11 cellular contexts compared by ENCODE assay signal in genomic region chr12:57138526-57139272, GRCh38. TPM values are rescaled to one million over a fixed set of nuclear protein-coding genes. Genes with fewer than 3 reads are reported as not detected.
DNase-seq lines count a peak whose midpoint lies in the region; ATAC-seq and TF ChIP-seq lines count a peak whose summit lies in the region.
"Had no signal": no experiment of that assay in that cellular context is flagged by ENCODE, and none has a peak within 500 bp of the region (broad histone marks: within the 10 kb centered on the region; RNA-seq: fewer than 3 reads in every experiment).

No MANE protein-coding gene starts in this region.

- POLR2A ChIA-PET in WTC11 (lab: Charles Lee): no interaction called here

- intact Hi-C loops in heart right ventricle (cut with DNase I) (no loop called here), posterior vena cava (cut with DNase I) (no loop called here)

- no peaks in the 10 kb centered on the region for H3K27me3 Mint-ChIP-seq in WTC11 (ENCODE audit: low read depth)
- no peaks in the 10 kb centered on the region for H3K27me3 Mint-ChIP-seq in effector memory CD8-positive, alpha-beta T cell

- WGBS in heart right ventricle, 2 donors: 60 to 61% methylated on average over 13 of the region's 13 CpGs

- peak overlapping the region in 9 of 10 donors; percentile 73 to 100 (median 99) for H3K27ac ChIP-seq in heart right ventricle

- H3K9me3 ChIP-seq in heart right ventricle: no peaks in the 10 kb centered on the region

- no peaks in the 10 kb centered on the region for H3K27me3 ChIP-seq in heart right ventricle

- peaks cover 0 to 58% (median 13%) of the 10 kb centered on the region in 9 donors for H3K36me3 ChIP-seq in heart right ventricle

- H3K27ac Mint-ChIP-seq in WTC11: peak overlapping the region; percentile 9; the same call in 1 of the 2 replicates
- H3K27ac Mint-ChIP-seq in effector memory CD8-positive, alpha-beta T cell: no peak overlapping the region

- H3K4me1 Mint-ChIP-seq in WTC11: peaks cover 28% of the 10 kb centered on the region
- H3K4me1 Mint-ChIP-seq in effector memory CD8-positive, alpha-beta T cell (ENCODE audit: low read depth in 2 of 2): no peaks in the 10 kb centered on the region

- H3K4me1 ChIP-seq in heart right ventricle: peaks cover 10 to 100% (median 83%) of the 10 kb centered on the region in 9 donors

- no peak overlapping the region for H3K4me3 Mint-ChIP-seq in WTC11
- H3K4me3 Mint-ChIP-seq in effector memory CD8-positive, alpha-beta T cell: no peak overlapping the region
- H3K4me3 Mint-ChIP-seq: CD8-positive, alpha-beta memory T cell had no signal

- no peak for ATAC-seq in WTC11
- ATAC-seq in heart right ventricle: peak; percentile 19 to 83 (median 49)
- no peak for ATAC-seq in HG02571 (IDR thresholded peaks at IDR 0.05; ENCODE audit: unreplicated experiment)
- no peak for ATAC-seq in effector memory CD8-positive, alpha-beta T cell (replicated peaks)
- no peak for ATAC-seq in GM21619 (IDR thresholded peaks at IDR 0.05; ENCODE audit: unreplicated experiment)

- DNase-seq in CD1c-positive myeloid dendritic cell (ENCODE audit: extremely low spot score) (peak; percentile 71), WTC11 (ENCODE audit: low spot score) (no peak), heart right ventricle (peak; percentile 68 to 82), posterior vena cava (ENCODE audit: low spot score) (peak; percentile 96), T-helper 9 cell (no peak)
- no peak for DNase-seq in effector memory CD8-positive, alpha-beta T cell
- DNase-seq: NCI-H1694 treated with DMSO at 0.1 percent for 48 hours; stimulated activated naive CD4-positive, alpha-beta T cell had no signal

- H3K4me3 ChIP-seq in heart right ventricle: no peak overlapping the region

- no peaks in the 10 kb centered on the region for H3K9me3 Mint-ChIP-seq in WTC11
- H3K9me3 Mint-ChIP-seq in effector memory CD8-positive, alpha-beta T cell: no peaks in the 10 kb centered on the region
- H3K9me3 Mint-ChIP-seq: CD8-positive, alpha-beta memory T cell had no signal

- TF ChIP-seq CTCF in WTC11 (IDR thresholded peaks at IDR 0.05) (no peak), heart right ventricle (IDR thresholded peaks at IDR 0.05) (no peak)

- peaks cover 48% of the 10 kb centered on the region for H3K36me3 Mint-ChIP-seq in WTC11
- H3K36me3 Mint-ChIP-seq in effector memory CD8-positive, alpha-beta T cell (ENCODE audit: insufficient read depth): peaks cover 3% of the 10 kb centered on the region

- CTCF ChIA-PET in WTC11 (lab: Charles Lee): interaction anchor here (0.7 to 1.5 kb wide), 2 partner anchors 11 to 75 kb away, joined by 3 to 7 read pairs; no protein-coding TSS in a partner anchor

TF ChIP-seq in WTC11, 78 proteins besides CTCF, POLR2A, EP300 and RAD21:
- TF ChIP-seq GABPB1 (CRISPR knock-in tag; IDR thresholded peaks at IDR 0.05) (peak; percentile 54; the same call in 1 of the 2 replicates), SOX15 (CRISPR knock-in tag; IDR thresholded peaks at IDR 0.05) (no peak)

RNA-seq across cellular contexts. Expression of gene LRP1-AS, which starts 8.7 kb away (rescaled TPM):
- total RNA-seq in WTC11 (2021): not detected in 3 replicates
- not detected for total RNA-seq in heart right ventricle
- not detected for polyA plus RNA-seq in heart right ventricle
- not detected for total RNA-seq in posterior vena cava
- total RNA-seq: CD8-positive, alpha-beta memory T cell had no signal
- polyA plus RNA-seq: CD8-positive, alpha-beta memory T cell had no signal

RNA-seq across cellular contexts. Expression of gene LRP1, which starts 10.4 kb away (rescaled TPM):
- total RNA-seq in WTC11 (2021): 107 to 120 TPM (median 112 TPM) in 3 replicates
- 100 to 1,000 TPM in 4 of 10 donors, 10 to 100 TPM in 6; 46.3 to 259 (median 82.7) TPM for total RNA-seq in heart right ventricle
- 10 to 100 TPM; 46.6 to 46.7 TPM for polyA plus RNA-seq in heart right ventricle
- total RNA-seq in posterior vena cava: 100 to 1,000 TPM; 465 to 757 TPM

RNA-seq across cellular contexts. Expression of gene STAT6, which starts 27.5 kb away (rescaled TPM):
- total RNA-seq in WTC11 (2021): 47.0 to 50.0 TPM (median 48.9 TPM) in 3 replicates
- 10 to 100 TPM; 23.3 to 72.3 (median 38.0) TPM for total RNA-seq in heart right ventricle
- polyA plus RNA-seq in heart right ventricle: 10 to 100 TPM; 36.0 to 77.8 TPM
- 100 to 1,000 TPM; 162 to 201 TPM for total RNA-seq in posterior vena cava

RNA-seq across cellular contexts. Expression of gene NAB2, which starts 49.8 kb away (rescaled TPM):
- total RNA-seq in WTC11 (2021) (16.5 to 20.5 TPM (median 17.2 TPM) in 3 replicates), heart right ventricle (10 to 100 TPM in 9 of 10 donors, 1 to 10 TPM in 1; 9.5 to 16.2 (median 12.0) TPM), posterior vena cava (10 to 100 TPM; 27.0 to 36.3 TPM)
- 10 to 100 TPM; 15.0 to 20.2 TPM for polyA plus RNA-seq in heart right ventricle

Comparison
In these comparisons a context has a peak if more than half of its experiments do, and no peak if none do; other contexts are left out.
1. DNase-seq: peak in CD1c-positive myeloid dendritic cell (single experiment), heart right ventricle (2 of 2) and posterior vena cava (single experiment); none in WTC11 (single experiment), T-helper 9 cell (single experiment) and effector memory CD8-positive, alpha-beta T cell (0 of 3).
2. ATAC-seq: peak in heart right ventricle (8 of 8); none in WTC11 (single experiment), HG02571 (single experiment), effector memory CD8-positive, alpha-beta T cell (single experiment) and GM21619 (single experiment).